ENCODE assay signal across 1 cellular context in genomic region chr2:127713562-127713961, GRCh38.
TF ChIP-seq lines count a peak whose summit lies in the region.

No MANE protein-coding gene starts in this region.

TF ChIP-seq in K562, 482 proteins besides CTCF, POLR2A, EP300 and RAD21:
- TF ChIP-seq ZNF561 (CRISPR knock-in tag; conservative IDR thresholded peaks at IDR 0.05) (no peak), CTCFL (IDR thresholded peaks at IDR 0.05; ENCODE audit: borderline replicate concordance, insufficient read depth, low read depth, low read length, poor library complexity, severe bottlenecking) (no peak), POLR2G (IDR thresholded peaks at IDR 0.05; ENCODE audit: low read depth, low read length) (0 out of 2 replicates have a peak, but pooled peaks have one; percentile 34), CREBBP (IDR thresholded peaks at IDR 0.05; ENCODE audit: low read depth, low read length) (no peak)
TF ChIP-seq in K562: peak in this region for 1.
